12 cellular contexts compared by ENCODE assay signal in the genomic region with DNA sequence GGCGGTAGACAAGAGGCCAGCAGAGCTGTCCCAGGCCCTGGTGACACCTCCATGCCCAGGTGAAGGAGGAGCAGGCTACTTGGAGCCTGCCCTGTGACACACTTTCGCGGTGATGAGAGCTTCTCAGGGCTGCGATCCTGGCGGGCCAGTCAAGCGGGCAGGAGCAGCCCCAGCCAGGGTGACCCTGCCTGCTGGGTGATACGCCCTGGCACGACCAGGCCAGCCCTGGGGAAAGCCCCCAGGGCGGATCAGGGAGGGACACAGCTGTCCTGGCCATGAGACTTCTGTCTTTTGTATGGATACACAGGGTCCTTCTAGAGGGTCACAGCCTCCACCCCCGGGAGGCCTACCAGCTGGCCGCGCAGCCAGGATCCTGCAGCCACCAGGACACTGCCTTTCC. TPM values are rescaled to one million over a fixed set of nuclear protein-coding genes. Genes with fewer than 3 reads are reported as not detected.
DNase-seq lines count a peak whose midpoint lies in the region; ATAC-seq and TF ChIP-seq lines count a peak whose summit lies in the region.
"Had no signal": no experiment of that assay in that cellular context is flagged by ENCODE, and none has a peak within 500 bp of the region (broad histone marks: within the 10 kb centered on the region; RNA-seq: fewer than 3 reads in every experiment).

No MANE protein-coding gene starts in this region.

- H4K20me1 ChIP-seq in mammary epithelial cell (ENCODE audit: insufficient read depth, low read length) = no peaks in the 10 kb centered on the region

- H3K4me3 ChIP-seq in right cardiac atrium (ENCODE audit: low read length) (no peak overlapping the region), mammary epithelial cell (replicated peaks in 1 of 3; ENCODE audit: insufficient read depth in 1 of 3, low read depth in 2 of 3, low read length in 3 of 3) (no peak overlapping the region)

- peaks cover 53% of the 10 kb centered on the region for H3K4me1 Mint-ChIP-seq in activated CD4-positive, alpha-beta T cell treated with anti-CD3 and anti-CD28 coated beads for 36 hours
- H3K4me1 Mint-ChIP-seq in activated T-helper 17 cell treated with anti-CD3 and anti-CD28 coated beads, Interleukin-2, amount 50 U/mL, for 72 hours = peaks cover 17% of the 10 kb centered on the region
- H3K4me1 Mint-ChIP-seq in stimulated activated naive B cell treated with anti-CD40 and anti-IgM and Interleukin-4, amounts not matched to agents 10 μg/mL and 1 μg/mL and 100 μg/mL, for 72 hours = peaks cover 30 to 65% of the 10 kb centered on the region in 2 donors

- CTCF ChIA-PET in activated CD4-positive, alpha-beta T cell treated with anti-CD3 and anti-CD28 coated beads for 36 hours (lab: Charles Lee) = interaction anchor here (0.8 to 1.1 kb wide), 4 partner anchors 10 to 28 kb away, joined by 3 read pairs; no protein-coding TSS in a partner anchor
- CTCF ChIA-PET in mammary epithelial cell (lab: Charles Lee; ENCODE audit: low non-redundant PET) = no interaction called here

- H3K27me3 Mint-ChIP-seq in activated CD4-positive, alpha-beta T cell treated with anti-CD3 and anti-CD28 coated beads for 36 hours = no peaks in the 10 kb centered on the region
- no peaks in the 10 kb centered on the region for H3K27me3 Mint-ChIP-seq in activated T-helper 17 cell treated with anti-CD3 and anti-CD28 coated beads, Interleukin-2, amount 50 U/mL, for 72 hours
- no peaks in the 10 kb centered on the region for H3K27me3 Mint-ChIP-seq in stimulated activated naive B cell treated with anti-CD40 and anti-IgM and Interleukin-4, amounts not matched to agents 10 μg/mL and 1 μg/mL and 100 μg/mL, for 72 hours
- H3K27me3 Mint-ChIP-seq: progenitor cell of endocrine pancreas had no signal

- POLR2A ChIA-PET in activated CD4-positive, alpha-beta T cell treated with anti-CD3 and anti-CD28 coated beads for 36 hours (lab: Charles Lee) = interaction anchor here (0.6 to 1.2 kb wide), 5 partner anchors 13 to 494 kb away, joined by 3 to 5 read pairs (median 4); a partner anchor contains a TSS

- in situ Hi-C loops in mammary epithelial cell (cut with MboI; ENCODE audit: low sequenced_read_pairs in 2 of 2) = no loop called here

- dilution Hi-C loops in mammary epithelial cell (cut with HindIII; ENCODE audit: low sequenced_read_pairs) = loop anchor here (5.0 kb wide), 1 partner anchor 76 kb away; no protein-coding TSS in a partner anchor

- DNase-seq in activated CD4-positive, alpha-beta T cell treated with anti-CD3 and anti-CD28 coated beads for 36 hours = no peak
- no peak for DNase-seq in activated CD4-positive, alpha-beta T cell treated with anti-CD3 and anti-CD28 coated beads, Interleukin-2, amount 50 U/mL, for 4 hours
- DNase-seq in right cardiac atrium (no peak), SHP77 treated with DMSO at 0.1 percent for 48 hours (lab: John Stamatoyannopoulos, UW) (no peak), mammary epithelial cell (no peak)
- no peak for DNase-seq in stimulated activated naive B cell treated with anti-CD40 and anti-IgM and Interleukin-4, amounts not matched to agents 10 μg/mL and 1 μg/mL and 100 μg/mL, for 72 hours
- DNase-seq: GOT3, NCI-H69, T1000 had no signal

- no peak overlapping the region for H3K27ac ChIP-seq in right cardiac atrium (ENCODE audit: low read length)
- no peak overlapping the region for H3K27ac ChIP-seq in mammary epithelial cell (ENCODE audit: insufficient read depth, low read depth, low read length)

- no peak for ATAC-seq in activated CD4-positive, alpha-beta T cell treated with anti-CD3 and anti-CD28 coated beads for 36 hours
- no peak for ATAC-seq in activated T-helper 17 cell treated with anti-CD3 and anti-CD28 coated beads, Interleukin-2, amount 50 U/mL, for 72 hours (replicated peaks)
- ATAC-seq in right cardiac atrium (peak; percentile 27 to 52), GM21825 (IDR thresholded peaks at IDR 0.05; ENCODE audit: unreplicated experiment) (no peak)
- peak; percentile 18 to 19 for ATAC-seq in stimulated activated naive B cell treated with anti-CD40 and anti-IgM and Interleukin-4, amounts not matched to agents 10 μg/mL and 1 μg/mL and 100 μg/mL, for 72 hours (replicated peaks)

- H3K4me2 ChIP-seq in mammary epithelial cell (ENCODE audit: insufficient read depth, low read depth, low read length) = no peak overlapping the region

- intact Hi-C loops in activated CD4-positive, alpha-beta T cell treated with anti-CD3 and anti-CD28 coated beads for 36 hours (cut with DNase I, micrococcal nuclease) = loop anchor here (1.0 kb wide), 3 partner anchors 13 to 28 kb away; a partner anchor contains a TSS
- intact Hi-C loops in right cardiac atrium (cut with DNase I) (no loop called here), mammary epithelial cell (cut with micrococcal nuclease) (no loop called here)

- H3K79me2 ChIP-seq in mammary epithelial cell (ENCODE audit: insufficient read depth, low read length) = peaks cover 98% of the 10 kb centered on the region

- no TSS peak for BruUV-seq in mammary epithelial cell (replicated peaks; lab: Mats Ljungman, UMichigan)

- no peak for TF ChIP-seq CTCF in mammary epithelial cell (conservative IDR thresholded peaks at IDR 0.05 in 1 of 2, IDR thresholded peaks at IDR 0.05 in 1 of 2; ENCODE audit: extremely low read depth in 1 of 2, insufficient read depth in 1 of 2, low read depth in 1 of 2, low read length in 2 of 2)

- H3K27ac Mint-ChIP-seq in activated CD4-positive, alpha-beta T cell treated with anti-CD3 and anti-CD28 coated beads for 36 hours = peak overlapping the region; percentile 87
- H3K27ac Mint-ChIP-seq in activated T-helper 17 cell treated with anti-CD3 and anti-CD28 coated beads, Interleukin-2, amount 50 U/mL, for 72 hours = peak overlapping the region; percentile 88
- peak overlapping the region; percentile 96 for H3K27ac Mint-ChIP-seq in stimulated activated naive B cell treated with anti-CD40 and anti-IgM and Interleukin-4, amounts not matched to agents 10 μg/mL and 1 μg/mL and 100 μg/mL, for 72 hours
- H3K27ac Mint-ChIP-seq: progenitor cell of endocrine pancreas had no signal

- H3K9me3 Mint-ChIP-seq in activated CD4-positive, alpha-beta T cell treated with anti-CD3 and anti-CD28 coated beads for 36 hours (ENCODE audit: low read depth) = no peaks in the 10 kb centered on the region
- no peaks in the 10 kb centered on the region for H3K9me3 Mint-ChIP-seq in activated T-helper 17 cell treated with anti-CD3 and anti-CD28 coated beads, Interleukin-2, amount 50 U/mL, for 72 hours
- no peaks in the 10 kb centered on the region for H3K9me3 Mint-ChIP-seq in stimulated activated naive B cell treated with anti-CD40 and anti-IgM and Interleukin-4, amounts not matched to agents 10 μg/mL and 1 μg/mL and 100 μg/mL, for 72 hours

- H3K27me3 ChIP-seq in right cardiac atrium (ENCODE audit: control insufficient read depth, insufficient read depth) (no peaks in the 10 kb centered on the region), mammary epithelial cell (ENCODE audit: insufficient read depth, low read length) (no peaks in the 10 kb centered on the region)

- H3K9ac ChIP-seq in mammary epithelial cell (ENCODE audit: insufficient read depth, low read length) = no peak overlapping the region

- no peak overlapping the region for H3K4me3 Mint-ChIP-seq in activated CD4-positive, alpha-beta T cell treated with anti-CD3 and anti-CD28 coated beads for 36 hours
- H3K4me3 Mint-ChIP-seq in activated T-helper 17 cell treated with anti-CD3 and anti-CD28 coated beads, Interleukin-2, amount 50 U/mL, for 72 hours = peak overlapping the region; percentile 77
- H3K4me3 Mint-ChIP-seq in stimulated activated naive B cell treated with anti-CD40 and anti-IgM and Interleukin-4, amounts not matched to agents 10 μg/mL and 1 μg/mL and 100 μg/mL, for 72 hours = peak overlapping the region; percentile 65 to 73

- H2AFZ ChIP-seq in mammary epithelial cell (ENCODE audit: low read depth, low read length) = no peak overlapping the region

- H3K4me1 ChIP-seq in right cardiac atrium (ENCODE audit: control insufficient read depth, insufficient read depth, low read length) (peaks cover 13% of the 10 kb centered on the region), mammary epithelial cell (ENCODE audit: insufficient read depth, low read length) (no peaks in the 10 kb centered on the region)

- 86% methylated on average over 12 of the region's 12 CpGs for WGBS in right cardiac atrium
- 98% methylated on average over 9 of the region's 12 CpGs for WGBS in mammary epithelial cell (ENCODE audit: low coverage, missing lambda C conversion rate)

- no peaks in the 10 kb centered on the region for H3K9me3 ChIP-seq in right cardiac atrium (ENCODE audit: control insufficient read depth, low read length)
- no peaks in the 10 kb centered on the region for H3K9me3 ChIP-seq in mammary epithelial cell (replicated peaks; ENCODE audit: insufficient read depth, low read length)

- H3K36me3 Mint-ChIP-seq in activated CD4-positive, alpha-beta T cell treated with anti-CD3 and anti-CD28 coated beads for 36 hours (ENCODE audit: low read depth) = peaks cover 15% of the 10 kb centered on the region
- H3K36me3 Mint-ChIP-seq in activated T-helper 17 cell treated with anti-CD3 and anti-CD28 coated beads, Interleukin-2, amount 50 U/mL, for 72 hours (ENCODE audit: low read depth) = peaks cover 12% of the 10 kb centered on the region
- H3K36me3 Mint-ChIP-seq in stimulated activated naive B cell treated with anti-CD40 and anti-IgM and Interleukin-4, amounts not matched to agents 10 μg/mL and 1 μg/mL and 100 μg/mL, for 72 hours = peaks cover 14 to 18% of the 10 kb centered on the region in 2 donors

- peaks cover 4% of the 10 kb centered on the region for H3K36me3 ChIP-seq in mammary epithelial cell (ENCODE audit: insufficient read depth, low read length)

RNA-seq across cellular contexts. Expression of a gene that starts 13.1 kb away (rescaled TPM):
- 100 to 1,000 TPM; 167 to 185 TPM for total RNA-seq in activated CD4-positive, alpha-beta T cell treated with anti-CD3 and anti-CD28 coated beads for 36 hours
- 100 to 1,000 TPM; 185 to 209 TPM for total RNA-seq in activated T-helper 17 cell treated with anti-CD3 and anti-CD28 coated beads, Interleukin-2, amount 50 U/mL, for 72 hours
- total RNA-seq in right cardiac atrium (100 to 1,000 TPM; 176 to 202 (median 189) TPM), mammary epithelial cell (100 to 1,000 TPM in 1 of 2 donors, 10 to 100 TPM in 1; 95.9 to 125 TPM)
- polyA plus RNA-seq in right cardiac atrium (129 TPM), mammary epithelial cell (60.2 TPM)
- 219 TPM for polyA minus RNA-seq in mammary epithelial cell

RNA-seq across cellular contexts. Expression of a gene that starts 29.7 kb away (rescaled TPM):
- total RNA-seq in activated CD4-positive, alpha-beta T cell treated with anti-CD3 and anti-CD28 coated beads for 36 hours = 10 to 100 TPM; 51.5 to 52.8 TPM
- total RNA-seq in activated T-helper 17 cell treated with anti-CD3 and anti-CD28 coated beads, Interleukin-2, amount 50 U/mL, for 72 hours = 10 to 100 TPM; 36.9 to 61.3 TPM
- total RNA-seq in right cardiac atrium (10 to 100 TPM; 23.7 to 30.7 (median 26.1) TPM), mammary epithelial cell (10 to 100 TPM; 22.2 to 42.7 TPM)
- polyA plus RNA-seq in right cardiac atrium (33.1 TPM), mammary epithelial cell (35.4 TPM)
- polyA minus RNA-seq in mammary epithelial cell = 5.5 TPM

Comparison
In these comparisons a context has a peak if more than half of its experiments do, and no peak if none do; other contexts are left out.
1. ATAC-seq: peak in right cardiac atrium (2 of 2) and stimulated activated naive B cell treated with anti-CD40 and anti-IgM and Interleukin-4, amounts not matched to agents 10 μg/mL and 1 μg/mL and 100 μg/mL, for 72 hours (2 of 2); none in activated CD4-positive, alpha-beta T cell treated with anti-CD3 and anti-CD28 coated beads for 36 hours (single experiment), activated T-helper 17 cell treated with anti-CD3 and anti-CD28 coated beads, Interleukin-2, amount 50 U/mL, for 72 hours (single experiment) and GM21825 (single experiment).
2. intact Hi-C loops: an anchor here in activated CD4-positive, alpha-beta T cell treated with anti-CD3 and anti-CD28 coated beads for 36 hours (1.0 kb wide); none called in right cardiac atrium and mammary epithelial cell.
3. Peak in every context shown above with its lines, with median percentiles within 50 percentile points of each other: H3K27ac Mint-ChIP-seq.